ENCODE assay signal across 8 cellular contexts in genomic region chr2:234495076-234495800, GRCh38. TPM values are rescaled to one million over a fixed set of nuclear protein-coding genes. Genes with fewer than 3 reads are reported as not detected.
DNase-seq lines count a peak whose midpoint lies in the region; ATAC-seq and TF ChIP-seq lines count a peak whose summit lies in the region.

No MANE protein-coding gene starts in this region.

- CTCF ChIA-PET in OCI-LY7 (lab: Charles Lee; ENCODE audit: unreplicated experiment): interaction anchor here (0.6 to 0.9 kb wide), 3 partner anchors 69 to 216 kb away, joined by 3 to 7 read pairs (median 4); no protein-coding TSS in a partner anchor

- no peaks in the 10 kb centered on the region for H3K9me2 ChIP-seq in OCI-LY7 (ENCODE audit: insufficient read depth, low read length)

- H3K4me2 ChIP-seq in OCI-LY7 (ENCODE audit: low read length): peak overlapping the region; percentile 88

- H3K36me3 ChIP-seq in OCI-LY7 (ENCODE audit: insufficient read depth, low read length) (0 out of 2 replicates have a peak, but pooled peaks cover 9% of the 10 kb centered on the region), mucosa of stomach (ENCODE audit: control insufficient read depth, insufficient read depth, low read length) (no peaks in the 10 kb centered on the region)

- peaks cover 46% of the 10 kb centered on the region for H3K4me1 ChIP-seq in OCI-LY7 (ENCODE audit: insufficient read depth, low read length, poor library complexity, severe bottlenecking)
- H3K4me1 ChIP-seq in mucosa of stomach (ENCODE audit: control insufficient read depth, insufficient read depth, low read length): peaks cover 13% of the 10 kb centered on the region

- H3K79me2 ChIP-seq in OCI-LY7 (ENCODE audit: insufficient read depth, low read depth, low read length): peaks cover 60% of the 10 kb centered on the region

- H3K27ac ChIP-seq in OCI-LY7 (ENCODE audit: low read depth, low read length, poor library complexity, severe bottlenecking): peak overlapping the region; percentile 51

- peaks cover 11% of the 10 kb centered on the region for H3K27me3 ChIP-seq in mucosa of stomach (ENCODE audit: control insufficient read depth, insufficient read depth, low read length)

- BruUV-seq in OCI-LY7 (replicated peaks; lab: Mats Ljungman, UMichigan): no TSS peak

- POLR2A ChIA-PET in OCI-LY7 (lab: Charles Lee): interaction anchor here (1.0 to 5.5 kb wide), 6 partner anchors 12 to 204 kb away, joined by 4 to 60 read pairs (median 5); no protein-coding TSS in a partner anchor

- no peak for ATAC-seq in GM19463 (IDR thresholded peaks at IDR 0.05; ENCODE audit: unreplicated experiment)

- H3K4me3 ChIP-seq in OCI-LY7 (ENCODE audit: low read depth, low read length, poor library complexity, severe bottlenecking) (peak overlapping the region; percentile 96), choroid plexus epithelial cell (ENCODE audit: low read depth, low read length) (peak overlapping the region; percentile 79), mucosa of stomach (ENCODE audit: low read length) (peak overlapping the region; percentile 92)

- H3K9me3 ChIP-seq in OCI-LY7 (ENCODE audit: low read length): no peaks in the 10 kb centered on the region
- H3K9me3 ChIP-seq in mucosa of stomach (ENCODE audit: control insufficient read depth, low read length): no peaks in the 10 kb centered on the region

- DNase-seq in GM03348 (ENCODE audit: low spot score) (peak; percentile 33), OCI-LY7 (ENCODE audit: low spot score) (no peak), choroid plexus epithelial cell (ENCODE audit: low read depth) (peak; percentile 38), nucleus accumbens (lab: John Stamatoyannopoulos, UW) (no peak), NCI-H82 (lab: John Stamatoyannopoulos, UW) (no peak), dedifferentiated amniotic fluid mesenchymal stem cell (ENCODE audit: extremely low spot score) (no peak)

- intact Hi-C loops in OCI-LY7 (cut with micrococcal nuclease; ENCODE audit: unreplicated experiment): loop anchor here (5.0 kb wide), 1 partner anchor 638 kb away; no protein-coding TSS in a partner anchor

- peak overlapping the region; percentile 80 for H3K9ac ChIP-seq in mucosa of stomach (ENCODE audit: low read length)

- no peak overlapping the region for H2AFZ ChIP-seq in OCI-LY7 (ENCODE audit: low read length)

- no peak for TF ChIP-seq CTCF in OCI-LY7 (conservative IDR thresholded peaks at IDR 0.05; ENCODE audit: low read length)
- TF ChIP-seq CTCF in choroid plexus epithelial cell (conservative IDR thresholded peaks at IDR 0.05; ENCODE audit: low read depth, low read length): no peak

- peaks cover 21% of the 10 kb centered on the region for H4K20me1 ChIP-seq in OCI-LY7 (ENCODE audit: insufficient read depth, low read length)

RNA-seq across cellular contexts. Expression of gene ARL4C, which starts 1.6 kb away (rescaled TPM):
- total RNA-seq in OCI-LY7 (2014; rRNA removed; shearing (Covaris generic)): 15.4 and 15.7 TPM in 2 replicates
- total RNA-seq in OCI-LY7 (2022): 18.9 and 19.6 TPM in 2 replicates

Comparison
In these comparisons a context has a peak if more than half of its experiments do, and no peak if none do; other contexts are left out.
1. DNase-seq: peak in GM03348 (single experiment) and choroid plexus epithelial cell (single experiment); none in OCI-LY7 (single experiment), nucleus accumbens (0 of 56), NCI-H82 (single experiment) and dedifferentiated amniotic fluid mesenchymal stem cell (single experiment).
2. Peak in every context shown above with its lines, with median percentiles within 50 percentile points of each other: H3K4me3 ChIP-seq.